9 cellular contexts compared by ENCODE assay signal in the genomic region with DNA sequence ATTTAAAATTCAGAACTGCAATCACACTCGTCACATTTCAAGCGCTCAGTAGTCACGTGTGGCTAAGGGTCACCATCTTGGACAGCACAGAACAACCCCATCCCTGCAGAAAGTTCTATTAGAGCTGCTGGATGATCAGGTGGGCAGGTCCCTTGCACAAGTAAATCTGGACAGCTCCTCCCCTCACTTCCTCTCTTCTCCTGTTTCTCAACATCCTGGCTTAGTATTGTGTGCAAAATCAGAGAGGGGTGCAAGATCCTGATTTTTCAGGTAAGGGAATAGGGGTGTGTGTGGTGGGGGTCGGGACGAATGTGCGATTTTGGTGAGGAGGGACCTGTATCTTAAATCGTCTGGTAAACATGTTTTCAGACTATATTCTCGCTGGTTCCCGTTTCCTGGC. TPM values are rescaled to one million over a fixed set of nuclear protein-coding genes. Genes with fewer than 3 reads are reported as not detected.
DNase-seq lines count a peak whose midpoint lies in the region; ATAC-seq and TF ChIP-seq lines count a peak whose summit lies in the region.
"Had no signal": no experiment of that assay in that cellular context is flagged by ENCODE, and none has a peak within 500 bp of the region (broad histone marks: within the 10 kb centered on the region; RNA-seq: fewer than 3 reads in every experiment).

A gene (plus strand): TSS at position 223 of the 400 bp plus-strand sequence. CDS start 2,512 bp downstream, outside the sequence.

- H3K9me3 ChIP-seq in upper lobe of right lung: no peaks in the 10 kb centered on the region

- peak within 1 kb of the TSS; percentile 2 to 65 (median 45) for H3K4me3 ChIP-seq in dorsolateral prefrontal cortex
- H3K4me3 ChIP-seq in upper lobe of right lung: peak within 1 kb of the TSS; percentile 63

- peak within 1 kb of the TSS in 53 of 59 donors; percentile 5 to 84 (median 64) for H3K27ac ChIP-seq in dorsolateral prefrontal cortex
- H3K27ac ChIP-seq in upper lobe of right lung: peak within 1 kb of the TSS; percentile 85

- peak within 1 kb of the TSS; percentile 85 for H3K4me3 Mint-ChIP-seq in activated naive CD4-positive, alpha-beta T cell treated with anti-CD3 and anti-CD28 coated beads for 36 hours

- peak; percentile 84 for ATAC-seq in upper lobe of right lung
- no peak for ATAC-seq in HG03045 (IDR thresholded peaks at IDR 0.05; ENCODE audit: unreplicated experiment)
- no peak for ATAC-seq in GM18861 (IDR thresholded peaks at IDR 0.05; ENCODE audit: unreplicated experiment)

- H3K36me3 ChIP-seq in upper lobe of right lung: peaks cover 12% of the 10 kb centered on the region

- intact Hi-C loops in activated naive CD4-positive, alpha-beta T cell treated with anti-CD3 and anti-CD28 coated beads for 36 hours (cut with micrococcal nuclease): loop anchor here (1.0 to 2.0 kb wide), 3 partner anchors 52 to 149 kb away; a partner anchor contains a TSS
- intact Hi-C loops in dorsolateral prefrontal cortex (cut with DNase I): no loop called here
- intact Hi-C loops in upper lobe of right lung (cut with DNase I): no loop called here

- peaks cover 9% of the 10 kb centered on the region for H3K9me3 Mint-ChIP-seq in activated naive CD4-positive, alpha-beta T cell treated with anti-CD3 and anti-CD28 coated beads for 36 hours

- TF ChIP-seq CTCF in dorsolateral prefrontal cortex (IDR thresholded peaks at IDR 0.05 in 54 of 56, conservative IDR thresholded peaks at IDR 0.05 in 2 of 56; ENCODE audit: low read depth in 1 of 56, partially characterized antibody in 56 of 56) (no peak), upper lobe of right lung (IDR thresholded peaks at IDR 0.05) (no peak)

- peaks cover 3% of the 10 kb centered on the region for H3K4me1 ChIP-seq in upper lobe of right lung

- DNase-seq in activated naive CD4-positive, alpha-beta T cell treated with anti-CD3 and anti-CD28 coated beads for 36 hours: peak; percentile 64
- no peak for DNase-seq in activated naive CD4-positive, alpha-beta T cell treated with Interleukin-2 at 50 U/mL for 16 hours
- DNase-seq in dorsolateral prefrontal cortex (no peak), mucosa of gallbladder (ENCODE audit: low spot score) (no peak), upper lobe of right lung (no peak), DMS153 treated with DMSO at 0.1 percent for 48 hours (lab: John Stamatoyannopoulos, UW; ENCODE audit: unreplicated experiment) (no peak)

- H3K27ac Mint-ChIP-seq in activated naive CD4-positive, alpha-beta T cell treated with anti-CD3 and anti-CD28 coated beads for 36 hours: peak within 1 kb of the TSS; percentile 96

- H3K27me3 Mint-ChIP-seq in activated naive CD4-positive, alpha-beta T cell treated with anti-CD3 and anti-CD28 coated beads for 36 hours (ENCODE audit: low read depth): no peaks in the 10 kb centered on the region

- H3K27me3 ChIP-seq in dorsolateral prefrontal cortex (peaks cover 0 to 14% (median 0%) of the 10 kb centered on the region in 45 donors), upper lobe of right lung (no peaks in the 10 kb centered on the region)

- H3K36me3 Mint-ChIP-seq in activated naive CD4-positive, alpha-beta T cell treated with anti-CD3 and anti-CD28 coated beads for 36 hours (ENCODE audit: low read depth): peaks cover 46% of the 10 kb centered on the region

- peaks cover 66% of the 10 kb centered on the region for H3K4me1 Mint-ChIP-seq in activated naive CD4-positive, alpha-beta T cell treated with anti-CD3 and anti-CD28 coated beads for 36 hours (ENCODE audit: low read depth)

- CTCF ChIA-PET in activated naive CD4-positive, alpha-beta T cell treated with anti-CD3 and anti-CD28 coated beads for 36 hours (lab: Charles Lee): interaction anchor here (0.5 to 3.9 kb wide), 17 partner anchors 13 to 212 kb away, joined by 3 to 31 read pairs (median 4); a partner anchor contains a TSS

RNA-seq across cellular contexts. Expression of the gene that starts here (rescaled TPM):
- total RNA-seq in activated naive CD4-positive, alpha-beta T cell treated with anti-CD3 and anti-CD28 coated beads for 36 hours: 100 to 1,000 TPM; 180 to 193 TPM
- 10 to 100 TPM in 113 of 120 experiments, 1 to 10 TPM in 7; 7.2 to 40.3 (median 15.1) TPM for total RNA-seq in dorsolateral prefrontal cortex
- total RNA-seq in mucosa of gallbladder: 39.9 TPM
- 83.3 TPM for total RNA-seq in upper lobe of right lung
- total RNA-seq: osteoblast had no signal
